1 cellular context compared by ENCODE assay signal in genomic region chr5:15933481-15934207, GRCh38.
TF ChIP-seq lines count a peak whose summit lies in the region.

No MANE protein-coding gene starts in this region.

TF ChIP-seq in GM23338, 12 proteins besides CTCF, POLR2A, EP300 and RAD21 (continued from another document):
- TF ChIP-seq, protein P1, sequence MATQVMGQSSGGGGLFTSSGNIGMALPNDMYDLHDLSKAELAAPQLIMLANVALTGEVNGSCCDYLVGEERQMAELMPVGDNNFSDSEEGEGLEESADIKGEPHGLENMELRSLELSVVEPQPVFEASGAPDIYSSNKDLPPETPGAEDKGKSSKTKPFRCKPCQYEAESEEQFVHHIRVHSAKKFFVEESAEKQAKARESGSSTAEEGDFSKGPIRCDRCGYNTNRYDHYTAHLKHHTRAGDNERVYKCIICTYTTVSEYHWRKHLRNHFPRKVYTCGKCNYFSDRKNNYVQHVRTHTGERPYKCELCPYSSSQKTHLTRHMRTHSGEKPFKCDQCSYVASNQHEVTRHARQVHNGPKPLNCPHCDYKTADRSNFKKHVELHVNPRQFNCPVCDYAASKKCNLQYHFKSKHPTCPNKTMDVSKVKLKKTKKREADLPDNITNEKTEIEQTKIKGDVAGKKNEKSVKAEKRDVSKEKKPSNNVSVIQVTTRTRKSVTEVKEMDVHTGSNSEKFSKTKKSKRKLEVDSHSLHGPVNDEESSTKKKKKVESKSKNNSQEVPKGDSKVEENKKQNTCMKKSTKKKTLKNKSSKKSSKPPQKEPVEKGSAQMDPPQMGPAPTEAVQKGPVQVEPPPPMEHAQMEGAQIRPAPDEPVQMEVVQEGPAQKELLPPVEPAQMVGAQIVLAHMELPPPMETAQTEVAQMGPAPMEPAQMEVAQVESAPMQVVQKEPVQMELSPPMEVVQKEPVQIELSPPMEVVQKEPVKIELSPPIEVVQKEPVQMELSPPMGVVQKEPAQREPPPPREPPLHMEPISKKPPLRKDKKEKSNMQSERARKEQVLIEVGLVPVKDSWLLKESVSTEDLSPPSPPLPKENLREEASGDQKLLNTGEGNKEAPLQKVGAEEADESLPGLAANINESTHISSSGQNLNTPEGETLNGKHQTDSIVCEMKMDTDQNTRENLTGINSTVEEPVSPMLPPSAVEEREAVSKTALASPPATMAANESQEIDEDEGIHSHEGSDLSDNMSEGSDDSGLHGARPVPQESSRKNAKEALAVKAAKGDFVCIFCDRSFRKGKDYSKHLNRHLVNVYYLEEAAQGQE (IDR thresholded peaks at IDR 0.05; ENCODE audit: unreplicated experiment): no peak
- TF ChIP-seq CREB1 (CRISPR knock-in tag; IDR thresholded peaks at IDR 0.05; ENCODE audit: low read depth) (no peak), EZH2phosphoT487 (IDR thresholded peaks at IDR 0.05; ENCODE audit: unreplicated experiment) (no peak), ZNF331 (CRISPR knock-in tag; IDR thresholded peaks at IDR 0.05; ENCODE audit: low read depth) (no peak)
- TF ChIP-seq, protein P2, sequence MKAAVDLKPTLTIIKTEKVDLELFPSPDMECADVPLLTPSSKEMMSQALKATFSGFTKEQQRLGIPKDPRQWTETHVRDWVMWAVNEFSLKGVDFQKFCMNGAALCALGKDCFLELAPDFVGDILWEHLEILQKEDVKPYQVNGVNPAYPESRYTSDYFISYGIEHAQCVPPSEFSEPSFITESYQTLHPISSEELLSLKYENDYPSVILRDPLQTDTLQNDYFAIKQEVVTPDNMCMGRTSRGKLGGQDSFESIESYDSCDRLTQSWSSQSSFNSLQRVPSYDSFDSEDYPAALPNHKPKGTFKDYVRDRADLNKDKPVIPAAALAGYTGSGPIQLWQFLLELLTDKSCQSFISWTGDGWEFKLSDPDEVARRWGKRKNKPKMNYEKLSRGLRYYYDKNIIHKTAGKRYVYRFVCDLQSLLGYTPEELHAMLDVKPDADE (IDR thresholded peaks at IDR 0.05): no peak
